Comparison of ENCODE assay signal across 21 cellular contexts in the genomic region with DNA sequence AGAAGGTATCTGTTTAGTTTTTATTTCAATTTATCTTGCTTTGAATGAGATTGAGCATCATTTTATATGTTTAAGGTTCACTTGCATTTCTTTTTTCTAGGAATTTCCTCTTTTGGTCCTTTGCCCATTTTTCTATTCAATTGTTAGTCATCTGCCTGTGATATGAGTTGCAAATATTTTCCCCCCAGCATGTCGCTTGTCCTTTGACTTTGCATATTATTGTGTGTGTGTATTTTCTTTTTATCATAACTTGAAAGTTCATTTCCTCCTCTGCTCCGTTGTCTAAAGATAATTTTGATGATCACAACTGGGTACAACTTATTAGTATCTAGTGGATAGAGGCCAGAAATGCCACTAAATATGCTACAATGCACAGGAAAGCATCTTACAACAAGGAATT.
DNase-seq lines count a peak whose midpoint lies in the region; ATAC-seq and TF ChIP-seq lines count a peak whose summit lies in the region.
"Had no signal": no experiment of that assay in that cellular context is flagged by ENCODE, and none has a peak within 500 bp of the region (broad histone marks: within the 10 kb centered on the region; RNA-seq: fewer than 3 reads in every experiment).

No MANE protein-coding gene starts in this region.

- H3K4me1 ChIP-seq in IMR-90 (ENCODE audit: control insufficient read depth, insufficient read depth, low read length) (peaks cover 4% of the 10 kb centered on the region; the same call in 1 of the 2 replicates), mesenchymal stem cell (ENCODE audit: control insufficient read depth, insufficient read depth, low read depth, low read length) (no peaks in the 10 kb centered on the region), right lobe of liver (no peaks in the 10 kb centered on the region)
- H3K4me1 ChIP-seq: gastroesophageal sphincter, pancreas, stomach had no signal

- H3K9ac ChIP-seq in IMR-90 (ENCODE audit: low read depth, low read length) (no peak overlapping the region), mesenchymal stem cell (ENCODE audit: low read length) (peak overlapping the region; percentile 49)

- H3K79me1 ChIP-seq in IMR-90 (ENCODE audit: low read depth in 1 of 2, low read length in 2 of 2), result no peaks in the 10 kb centered on the region
- H3K79me1 ChIP-seq in mesenchymal stem cell (replicated peaks; ENCODE audit: low read length, poor library complexity, severe bottlenecking), result no peaks in the 10 kb centered on the region

- H2AK5ac ChIP-seq in IMR-90 (ENCODE audit: low read depth, low read length) (no peak overlapping the region), mesenchymal stem cell (ENCODE audit: low read length, severe bottlenecking) (no peak overlapping the region)

- no peak overlapping the region for H2AK9ac ChIP-seq in IMR-90 (replicated peaks; ENCODE audit: low read depth, low read length, poor library complexity)

- dilution Hi-C loops in IMR-90 (cut with HindIII; ENCODE audit: low sequenced_read_pairs, unreplicated experiment), result no loop called here

- H2BK12ac ChIP-seq in mesenchymal stem cell (ENCODE audit: low read length in 2 of 2), result no peak overlapping the region

- in situ Hi-C loops in IMR-90 (cut with MboI; ENCODE audit: low sequenced_read_pairs), result no loop called here

- no peak overlapping the region for H2BK20ac ChIP-seq in IMR-90 (ENCODE audit: low read depth, low read length)

- H3K9me3 Mint-ChIP-seq in activated CD8-positive, alpha-beta T cell treated with anti-CD3 and anti-CD28 coated beads for 36 hours, result peaks cover 4% of the 10 kb centered on the region
- H3K9me3 Mint-ChIP-seq in activated CD8-positive, alpha-beta T cell treated with anti-CD3 and anti-CD28 coated beads, Interleukin-2, amount 10 ng/mL, durations not matched to agents 7 days and 5 days (ENCODE audit: insufficient read depth), result no peaks in the 10 kb centered on the region

- H2BK120ac ChIP-seq in IMR-90 (ENCODE audit: low read depth, low read length) (no peak overlapping the region), mesenchymal stem cell (ENCODE audit: low read depth, low read length) (no peak overlapping the region)

- H2BK15ac ChIP-seq in IMR-90 (ENCODE audit: low read depth, low read length), result no peak overlapping the region
- no peak overlapping the region for H2BK15ac ChIP-seq in mesenchymal stem cell (ENCODE audit: low read depth, poor library complexity, severe bottlenecking)

- POLR2A ChIA-PET in activated CD8-positive, alpha-beta T cell treated with anti-CD3 and anti-CD28 coated beads for 36 hours (lab: Charles Lee), result no interaction called here
- POLR2A ChIA-PET in activated CD8-positive, alpha-beta T cell treated with anti-CD3 and anti-CD28 coated beads, Interleukin-2, amount 10 ng/mL, durations not matched to agents 7 days and 5 days (lab: Charles Lee), result no interaction called here
- POLR2A ChIA-PET in IMR-90 (lab: Charles Lee; ENCODE audit: unreplicated experiment), result interaction anchor here (0.6 kb wide), 1 partner anchor 228 kb away, joined by 3 read pairs; no protein-coding TSS in a partner anchor

- intact Hi-C loops in activated CD8-positive, alpha-beta T cell treated with anti-CD3 and anti-CD28 coated beads for 36 hours (cut with micrococcal nuclease), result no loop called here
- intact Hi-C loops in IMR-90 (cut with micrococcal nuclease) (no loop called here), right lobe of liver (cut with DNase I) (no loop called here)

- H4K20me1 ChIP-seq in IMR-90 (ENCODE audit: insufficient read depth, low read length), result no peaks in the 10 kb centered on the region

- no peak overlapping the region for H3K4me3 Mint-ChIP-seq in activated CD8-positive, alpha-beta T cell treated with anti-CD3 and anti-CD28 coated beads for 36 hours
- H3K4me3 Mint-ChIP-seq in activated CD8-positive, alpha-beta T cell treated with anti-CD3 and anti-CD28 coated beads, Interleukin-2, amount 10 ng/mL, durations not matched to agents 7 days and 5 days, result no peak overlapping the region

- H3K56ac ChIP-seq in IMR-90 (ENCODE audit: extremely low read depth, insufficient read depth, low read length), result no peak overlapping the region

- TF ChIP-seq POLR2A in IMR-90 (IDR thresholded peaks at IDR 0.05; ENCODE audit: low read depth, low read length), result no peak
- no peak for TF ChIP-seq POLR2A in right lobe of liver (IDR thresholded peaks at IDR 0.05)

- H3K4me2 ChIP-seq in IMR-90 (ENCODE audit: low read depth, low read length) (no peak overlapping the region), mesenchymal stem cell (ENCODE audit: low read length, poor library complexity, severe bottlenecking) (no peak overlapping the region)

- TF ChIP-seq CTCF in activated CD8-positive, alpha-beta T cell treated with anti-CD3 and anti-CD28 coated beads for 36 hours (IDR thresholded peaks at IDR 0.05), result no peak
- no peak for TF ChIP-seq CTCF in IMR-90 (conservative IDR thresholded peaks at IDR 0.05; ENCODE audit: low read depth, low read length)
- no peak for TF ChIP-seq CTCF in cardiac fibroblast (IDR thresholded peaks at IDR 0.05; ENCODE audit: low read depth, low read length)
- no peak for TF ChIP-seq CTCF in right lobe of liver (IDR thresholded peaks at IDR 0.05)

- H3K27ac Mint-ChIP-seq in activated CD8-positive, alpha-beta T cell treated with anti-CD3 and anti-CD28 coated beads for 36 hours, result peak overlapping the region; percentile 72
- H3K27ac Mint-ChIP-seq in activated CD8-positive, alpha-beta T cell treated with anti-CD3 and anti-CD28 coated beads, Interleukin-2, amount 10 ng/mL, durations not matched to agents 7 days and 5 days, result no peak overlapping the region
- H3K27ac Mint-ChIP-seq: naive thymus-derived CD4-positive, alpha-beta T cell had no signal

- CTCF ChIA-PET in activated CD8-positive, alpha-beta T cell treated with anti-CD3 and anti-CD28 coated beads for 36 hours (lab: Charles Lee), result no interaction called here
- CTCF ChIA-PET in activated CD8-positive, alpha-beta T cell treated with anti-CD3 and anti-CD28 coated beads, Interleukin-2, amount 10 ng/mL, durations not matched to agents 7 days and 5 days (lab: Charles Lee), result no interaction called here
- CTCF ChIA-PET in IMR-90 (lab: Yijun Ruan, JAX), result no interaction called here

- H3K4ac ChIP-seq in IMR-90 (ENCODE audit: low read depth, low read length), result no peak overlapping the region
- no peak overlapping the region for H3K4ac ChIP-seq in mesenchymal stem cell (ENCODE audit: low read depth in 1 of 2, low read length in 2 of 2)

- H3K4me1 Mint-ChIP-seq in activated CD8-positive, alpha-beta T cell treated with anti-CD3 and anti-CD28 coated beads for 36 hours (ENCODE audit: low read depth), result peaks cover 33% of the 10 kb centered on the region
- no peaks in the 10 kb centered on the region for H3K4me1 Mint-ChIP-seq in activated CD8-positive, alpha-beta T cell treated with anti-CD3 and anti-CD28 coated beads, Interleukin-2, amount 10 ng/mL, durations not matched to agents 7 days and 5 days (ENCODE audit: low read depth)

- H3K18ac ChIP-seq in IMR-90 (ENCODE audit: low read depth, low read length) (no peak overlapping the region), mesenchymal stem cell (ENCODE audit: low read depth in 1 of 2, low read length in 2 of 2) (no peak overlapping the region)

- no peak overlapping the region for H4K5ac ChIP-seq in IMR-90 (ENCODE audit: low read depth, low read length)

- no peaks in the 10 kb centered on the region for H3K27me3 ChIP-seq in IMR-90 (ENCODE audit: control insufficient read depth, insufficient read depth, low read length)
- H3K27me3 ChIP-seq in mesenchymal stem cell (ENCODE audit: control insufficient read depth in 1 of 2, insufficient read depth in 1 of 2, low read length in 2 of 2), result no peaks in the 10 kb centered on the region
- H3K27me3 ChIP-seq in right lobe of liver, result no peaks in the 10 kb centered on the region
- H3K27me3 ChIP-seq: gastroesophageal sphincter, pancreas, stomach had no signal

- TF ChIP-seq RAD21 in IMR-90 (IDR thresholded peaks at IDR 0.05; ENCODE audit: low read length), result no peak

- no peaks in the 10 kb centered on the region for H3K9me3 ChIP-seq in IMR-90 (ENCODE audit: control insufficient read depth, insufficient read depth, low read length)
- H3K9me3 ChIP-seq in mesenchymal stem cell (ENCODE audit: control insufficient read depth, low read length), result no peaks in the 10 kb centered on the region
- H3K9me3 ChIP-seq in right lobe of liver, result no peaks in the 10 kb centered on the region
- H3K9me3 ChIP-seq: gastroesophageal sphincter, pancreas, stomach had no signal

- H4K91ac ChIP-seq in IMR-90 (ENCODE audit: insufficient read depth, low read depth, low read length) (no peak overlapping the region), mesenchymal stem cell (ENCODE audit: low read length) (no peak overlapping the region)

- H3K27ac ChIP-seq in IMR-90 (ENCODE audit: insufficient read depth, low read length), result no peak overlapping the region
- no peak overlapping the region for H3K27ac ChIP-seq in mesenchymal stem cell (ENCODE audit: low read length, poor library complexity, severe bottlenecking)
- H3K27ac ChIP-seq in right lobe of liver, result no peak overlapping the region
- H3K27ac ChIP-seq: C4-2B, gastroesophageal sphincter, pancreas, stomach had no signal

- H2BK5ac ChIP-seq in IMR-90 (ENCODE audit: low read depth, low read length, poor library complexity, severe bottlenecking) (no peak overlapping the region), mesenchymal stem cell (ENCODE audit: low read depth, low read length, poor library complexity, severe bottlenecking) (no peak overlapping the region)

- WGBS in IMR-90 (ENCODE audit: extremely low coverage in 2 of 2, insufficient read length in 1 of 2), 2 experiments, result no CpG with 5 or more reads among the region's 2 CpGs
- WGBS in mesenchymal stem cell, result no CpG with 5 or more reads among the region's 2 CpGs
- 40% methylated on average over 2 of the region's 2 CpGs for WGBS in right lobe of liver (ENCODE audit: insufficient coverage, low coverage, low lambda C conversion rate, missing lambda C conversion rate)

- H3K27me3 Mint-ChIP-seq in activated CD8-positive, alpha-beta T cell treated with anti-CD3 and anti-CD28 coated beads for 36 hours, result peaks cover 2% of the 10 kb centered on the region
- H3K27me3 Mint-ChIP-seq in activated CD8-positive, alpha-beta T cell treated with anti-CD3 and anti-CD28 coated beads, Interleukin-2, amount 10 ng/mL, durations not matched to agents 7 days and 5 days (ENCODE audit: low read depth), result no peaks in the 10 kb centered on the region

- H3K36me3 ChIP-seq in IMR-90 (ENCODE audit: control insufficient read depth, insufficient read depth, low read length) (no peaks in the 10 kb centered on the region), mesenchymal stem cell (ENCODE audit: control insufficient read depth in 1 of 2, insufficient read depth in 2 of 2, low read depth in 1 of 2, low read length in 2 of 2) (no peaks in the 10 kb centered on the region), right lobe of liver (no peaks in the 10 kb centered on the region)
- H3K36me3 ChIP-seq: gastroesophageal sphincter, pancreas, stomach had no signal

- H3K9me1 ChIP-seq in IMR-90 (ENCODE audit: insufficient read depth, low read length), result no peaks in the 10 kb centered on the region

- H3K14ac ChIP-seq in IMR-90 (replicated peaks; ENCODE audit: low read depth, low read length), result no peak overlapping the region
- H3K14ac ChIP-seq in mesenchymal stem cell (ENCODE audit: low read length in 2 of 2), result no peak overlapping the region

- BruUV-seq in IMR-90 (replicated peaks; lab: Mats Ljungman, UMichigan), result no TSS peak

- H4K8ac ChIP-seq in IMR-90 (ENCODE audit: low read depth in 2 of 2, low read length in 2 of 2) (no peak overlapping the region), mesenchymal stem cell (ENCODE audit: low read length) (no peak overlapping the region)

- H3K23ac ChIP-seq in IMR-90 (ENCODE audit: low read depth, low read length) (no peak overlapping the region), mesenchymal stem cell (ENCODE audit: low read length in 2 of 2) (no peak overlapping the region)

- no peak for DNase-seq in activated CD8-positive, alpha-beta T cell treated with anti-CD3 and anti-CD28 coated beads for 36 hours
- no peak for DNase-seq in activated CD8-positive, alpha-beta T cell treated with anti-CD3 and anti-CD28 coated beads, Interleukin-2, amount 10 ng/mL, durations not matched to agents 7 days and 5 days
- DNase-seq in IMR-90 (peak; percentile 51), cardiac fibroblast (ENCODE audit: low read depth in 2 of 2) (peak; percentile 46 to 60), mesenchymal stem cell (no peak), right lobe of liver (no peak)
- DNase-seq in effector CD8-positive, alpha-beta T cell (lab: John Stamatoyannopoulos, UW), result no peak
- DNase-seq in stimulated activated CD4-positive, alpha-beta T cell treated with anti-CD3 and anti-CD28 coated beads, Interleukin-4, amount 100 ng/mL, for 4 hours, result no peak
- DNase-seq: activated effector memory CD4-positive, alpha-beta T cell treated with Interleukin-2 at 50 U/mL for 16 hours; GF-D8; mesendoderm; naive thymus-derived CD4-positive, alpha-beta T cell; NCI-H524; pancreas; Right ventricle myocardium superior; stimulated activated CD4-positive, alpha-beta T cell treated with anti-CD3 and anti-CD28 coated beads, Interleukin-2, amount 100 ng/mL, for 24 hours; stomach had no signal

- no peaks in the 10 kb centered on the region for H3K36me3 Mint-ChIP-seq in activated CD8-positive, alpha-beta T cell treated with anti-CD3 and anti-CD28 coated beads for 36 hours (ENCODE audit: low read depth)
- no peaks in the 10 kb centered on the region for H3K36me3 Mint-ChIP-seq in activated CD8-positive, alpha-beta T cell treated with anti-CD3 and anti-CD28 coated beads, Interleukin-2, amount 10 ng/mL, durations not matched to agents 7 days and 5 days (ENCODE audit: low read depth)

- no peak overlapping the region for H2AFZ ChIP-seq in IMR-90 (replicated peaks; ENCODE audit: low read length, poor library complexity)
- no peak overlapping the region for H2AFZ ChIP-seq in mesenchymal stem cell (ENCODE audit: low read depth, low read length)

- H3K4me3 ChIP-seq in IMR-90 (ENCODE audit: insufficient read depth, low read depth, low read length) (no peak overlapping the region), cardiac fibroblast (replicated peaks in 1 of 2; ENCODE audit: low read depth in 2 of 2, low read length in 2 of 2) (no peak overlapping the region), mesenchymal stem cell (ENCODE audit: insufficient read depth in 1 of 2, low read depth in 1 of 2, low read length in 2 of 2) (no peak overlapping the region), right lobe of liver (no peak overlapping the region)
- H3K4me3 ChIP-seq: gastroesophageal sphincter, GM12878, pancreas, stomach had no signal

- ATAC-seq in activated CD8-positive, alpha-beta T cell treated with anti-CD3 and anti-CD28 coated beads for 36 hours, result no peak
- no peak for ATAC-seq in activated CD8-positive, alpha-beta T cell treated with anti-CD3 and anti-CD28 coated beads, Interleukin-2, amount 10 ng/mL, durations not matched to agents 7 days and 5 days
- ATAC-seq in IMR-90 (ENCODE audit: low read depth) (no peak), right lobe of liver (no peak)
- ATAC-seq: gastroesophageal sphincter; GM12878; naive thymus-derived CD4-positive, alpha-beta T cell; pancreas; sciatic nerve had no signal

Comparison
In these comparisons a context has a peak if more than half of its experiments do, and no peak if none do; other contexts are left out.
1. DNase-seq: peak in IMR-90 (single experiment) and cardiac fibroblast (2 of 2); none in activated CD8-positive, alpha-beta T cell treated with anti-CD3 and anti-CD28 coated beads for 36 hours (single experiment), activated CD8-positive, alpha-beta T cell treated with anti-CD3 and anti-CD28 coated beads, Interleukin-2, amount 10 ng/mL, durations not matched to agents 7 days and 5 days (single experiment), mesenchymal stem cell (single experiment), effector CD8-positive, alpha-beta T cell (single experiment), stimulated activated CD4-positive, alpha-beta T cell treated with anti-CD3 and anti-CD28 coated beads, Interleukin-4, amount 100 ng/mL, for 4 hours (0 of 2) and right lobe of liver (0 of 3).